Comparison of ENCODE assay signal across 8 cellular contexts in the genomic region with DNA sequence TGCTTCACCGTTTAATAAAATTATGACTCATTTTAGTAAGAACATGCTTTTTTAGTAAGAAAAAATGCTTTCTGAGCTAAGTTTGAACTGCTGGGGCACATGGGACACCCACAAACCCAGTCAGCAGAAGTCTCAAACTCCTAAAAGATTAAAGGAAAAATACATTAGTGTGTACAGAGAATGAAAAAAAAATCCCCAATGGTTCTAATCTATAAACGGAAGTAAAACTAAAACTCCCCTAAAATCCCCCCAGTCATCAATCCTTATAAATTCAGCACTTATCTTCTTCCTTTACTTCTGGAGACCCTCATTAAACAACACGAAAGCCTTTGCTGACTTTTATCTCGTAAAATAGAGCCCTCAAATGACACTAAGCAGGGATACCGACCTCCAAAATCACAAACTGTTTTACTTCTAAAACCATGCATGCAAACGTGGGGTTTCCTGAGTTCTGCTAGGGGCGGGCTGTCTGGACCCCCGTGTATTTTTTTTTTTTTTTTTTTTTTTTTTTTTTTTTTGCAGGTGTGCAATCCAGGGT. TPM values are rescaled to one million over a fixed set of nuclear protein-coding genes. Genes with fewer than 3 reads are reported as not detected.
DNase-seq lines count a peak whose midpoint lies in the region; ATAC-seq and TF ChIP-seq lines count a peak whose summit lies in the region.

No MANE protein-coding gene starts in this region.

- H3K4me3 Mint-ChIP-seq in H9: peak overlapping the region; percentile 70 to 86

- H3K14ac ChIP-seq in H9 (ENCODE audit: insufficient read depth, low read length): no peak overlapping the region

- no peak overlapping the region for H3K27ac Mint-ChIP-seq in H9

- peaks cover 41% of the 10 kb centered on the region for H3K27me3 Mint-ChIP-seq in H9 (ENCODE audit: low read depth)

- no peak overlapping the region for H2BK20ac ChIP-seq in H9 (ENCODE audit: low read depth, low read length, poor library complexity, severe bottlenecking)

- TF ChIP-seq CTCF in BE2C (IDR thresholded peaks at IDR 0.05; ENCODE audit: low read depth, low read length) (no peak), H9 (conservative IDR thresholded peaks at IDR 0.05) (no peak), body of pancreas (IDR thresholded peaks at IDR 0.05) (no peak)

- H3K4me1 ChIP-seq in BE2C: no peaks in the 10 kb centered on the region
- H3K4me1 ChIP-seq in H9 (ENCODE audit: insufficient read depth, low read length): peaks cover 2% of the 10 kb centered on the region; the same call in 1 of the 2 replicates
- H3K4me1 ChIP-seq in mononuclear cell (ENCODE audit: insufficient read depth, low read length): peaks cover 31% of the 10 kb centered on the region
- peaks cover 26% of the 10 kb centered on the region for H3K4me1 ChIP-seq in body of pancreas

- peak overlapping the region; percentile 73 for H3K4me3 ChIP-seq in BE2C (ENCODE audit: low read depth, low read length)
- peak overlapping the region; percentile 1 for H3K4me3 ChIP-seq in mononuclear cell (ENCODE audit: low read length)
- H3K4me3 ChIP-seq in body of pancreas: no peak overlapping the region

- no peak overlapping the region for H2BK15ac ChIP-seq in H9 (ENCODE audit: low read depth, low read length)

- H3K4me2 ChIP-seq in H9 (ENCODE audit: insufficient read depth, insufficient read length, low read length): peak overlapping the region; percentile 91

- H4K8ac ChIP-seq in H9 (replicated peaks; ENCODE audit: insufficient read length, low read depth, low read length): no peak overlapping the region

- H2BK120ac ChIP-seq in H9 (ENCODE audit: low read depth, low read length, poor library complexity, severe bottlenecking): no peak overlapping the region

- no peak overlapping the region for H2BK12ac ChIP-seq in H9 (ENCODE audit: insufficient read length, low read depth, low read length)

- peaks cover 0 to 3% of the 10 kb centered on the region in 2 experiments; a peak in 2 of 5 replicates for H3K9me3 Mint-ChIP-seq in H9

- H3K79me1 ChIP-seq in H9 (ENCODE audit: insufficient read depth, low read depth, low read length, poor library complexity, severe bottlenecking): no peaks in the 10 kb centered on the region

- H3K4ac ChIP-seq in H9 (ENCODE audit: low read depth, low read length): no peak overlapping the region

- no peak overlapping the region for H4K5ac ChIP-seq in H9 (ENCODE audit: insufficient read length, low read depth, low read length)

- H4K20me1 ChIP-seq in H9 (ENCODE audit: control insufficient read depth, insufficient read depth, insufficient read length): no peaks in the 10 kb centered on the region

- intact Hi-C loops in body of pancreas (cut with DNase I): no loop called here

- H3K4me1 Mint-ChIP-seq in H9: peaks cover 16 to 21% of the 10 kb centered on the region in 2 experiments

- DNase-seq in BE2C: no peak
- DNase-seq in H9: no peak
- peak; percentile 31 for DNase-seq in activated naive CD4-positive, alpha-beta T cell treated with anti-CD3 and anti-CD28 coated beads, Interleukin-2, amount 50 U/mL, for 16 hours
- no peak for DNase-seq in body of pancreas
- no peak for DNase-seq in NCI-H2029 treated with DMSO at 0.1 percent for 48 hours (lab: John Stamatoyannopoulos, UW)

- no peak overlapping the region for H2AFZ ChIP-seq in H9 (ENCODE audit: low read length)

- H3K36me3 Mint-ChIP-seq in H9 (ENCODE audit: insufficient read depth in 1 of 3, low read depth in 3 of 3): no peaks in the 10 kb centered on the region

- H3K9me3 ChIP-seq in BE2C: no peaks in the 10 kb centered on the region; the same call in 1 of the 2 replicates
- no peaks in the 10 kb centered on the region for H3K9me3 ChIP-seq in H9 (ENCODE audit: control insufficient read depth, low read depth, low read length)
- no peaks in the 10 kb centered on the region for H3K9me3 ChIP-seq in mononuclear cell (ENCODE audit: low read depth, low read length)
- H3K9me3 ChIP-seq in body of pancreas: no peaks in the 10 kb centered on the region

- no peak overlapping the region for H3K56ac ChIP-seq in H9 (ENCODE audit: insufficient read length, low read depth, low read length)

- no peak overlapping the region for H2BK5ac ChIP-seq in H9 (ENCODE audit: insufficient read length, low read length)

- no CpG with 5 or more reads among the region's 8 CpGs for WGBS in H9 (ENCODE audit: extremely low coverage, insufficient read length, low lambda C conversion rate)
- 23 to 38% methylated on average over 8 of the region's 8 CpGs for WGBS in body of pancreas, 2 donors

- TF ChIP-seq POLR2A in body of pancreas (IDR thresholded peaks at IDR 0.05): no peak

- H3K18ac ChIP-seq in H9 (ENCODE audit: insufficient read length, low read depth, low read length): no peak overlapping the region

- H3K9ac ChIP-seq in H9 (ENCODE audit: extremely low read depth, insufficient read length, low read length): no peak overlapping the region

- H3K27me3 ChIP-seq in BE2C: peaks cover 27% of the 10 kb centered on the region
- peaks cover 7% of the 10 kb centered on the region; the same call in 1 of the 2 replicates for H3K27me3 ChIP-seq in H9 (ENCODE audit: insufficient read depth, low read length)
- H3K27me3 ChIP-seq in mononuclear cell (ENCODE audit: insufficient read depth, low read length): no peaks in the 10 kb centered on the region
- peaks cover 0 to 17% of the 10 kb centered on the region in 2 donors for H3K27me3 ChIP-seq in body of pancreas

- H3K36me3 ChIP-seq in BE2C (no peaks in the 10 kb centered on the region), body of pancreas (replicated peaks in 1 of 2; ENCODE audit: insufficient read depth in 1 of 2, low read depth in 2 of 2) (no peaks in the 10 kb centered on the region)

- ATAC-seq in body of pancreas (no peak), GM19395 (IDR thresholded peaks at IDR 0.05; ENCODE audit: unreplicated experiment) (no peak), HG02798 (IDR thresholded peaks at IDR 0.05; ENCODE audit: poor library complexity, unreplicated experiment) (no peak)

- H3K27ac ChIP-seq in H9 (ENCODE audit: insufficient read length, low read depth, low read length) (no peak overlapping the region), body of pancreas (no peak overlapping the region)

- H3K79me2 ChIP-seq in H9 (ENCODE audit: insufficient read depth, low read length): no peaks in the 10 kb centered on the region

- peaks cover 30% of the 10 kb centered on the region for H3K23me2 ChIP-seq in H9 (ENCODE audit: insufficient read length, low read depth, low read length, poor library complexity, severe bottlenecking)

- H3K23ac ChIP-seq in H9 (ENCODE audit: insufficient read length, low read depth, low read length): no peak overlapping the region

- no peak overlapping the region for H4K91ac ChIP-seq in H9 (ENCODE audit: insufficient read length, low read depth, low read length)

- no peak overlapping the region for H2AK5ac ChIP-seq in H9 (ENCODE audit: insufficient read length, low read length)

- no peak overlapping the region for H3T11ph ChIP-seq in H9 (ENCODE audit: low read length)

RNA-seq across cellular contexts. Expression of gene MYB, which starts 1.1 kb away (rescaled TPM):
- 1.2 TPM for polyA plus RNA-seq in BE2C (2012; ENCODE audit: insufficient read depth, insufficient read length, low read depth)
- 5.8 and 6.7 TPM in 2 replicates for total RNA-seq in H9 (2021)
- 4.8 TPM for total RNA-seq in mononuclear cell
- not detected for total RNA-seq in body of pancreas

Comparison
In these comparisons a context has a peak if more than half of its experiments do, and no peak if none do; other contexts are left out.
1. H3K4me3 ChIP-seq: peak in BE2C (single experiment) and mononuclear cell (single experiment); none in body of pancreas (0 of 2).